8 cellular contexts compared by ENCODE assay signal in the genomic region with DNA sequence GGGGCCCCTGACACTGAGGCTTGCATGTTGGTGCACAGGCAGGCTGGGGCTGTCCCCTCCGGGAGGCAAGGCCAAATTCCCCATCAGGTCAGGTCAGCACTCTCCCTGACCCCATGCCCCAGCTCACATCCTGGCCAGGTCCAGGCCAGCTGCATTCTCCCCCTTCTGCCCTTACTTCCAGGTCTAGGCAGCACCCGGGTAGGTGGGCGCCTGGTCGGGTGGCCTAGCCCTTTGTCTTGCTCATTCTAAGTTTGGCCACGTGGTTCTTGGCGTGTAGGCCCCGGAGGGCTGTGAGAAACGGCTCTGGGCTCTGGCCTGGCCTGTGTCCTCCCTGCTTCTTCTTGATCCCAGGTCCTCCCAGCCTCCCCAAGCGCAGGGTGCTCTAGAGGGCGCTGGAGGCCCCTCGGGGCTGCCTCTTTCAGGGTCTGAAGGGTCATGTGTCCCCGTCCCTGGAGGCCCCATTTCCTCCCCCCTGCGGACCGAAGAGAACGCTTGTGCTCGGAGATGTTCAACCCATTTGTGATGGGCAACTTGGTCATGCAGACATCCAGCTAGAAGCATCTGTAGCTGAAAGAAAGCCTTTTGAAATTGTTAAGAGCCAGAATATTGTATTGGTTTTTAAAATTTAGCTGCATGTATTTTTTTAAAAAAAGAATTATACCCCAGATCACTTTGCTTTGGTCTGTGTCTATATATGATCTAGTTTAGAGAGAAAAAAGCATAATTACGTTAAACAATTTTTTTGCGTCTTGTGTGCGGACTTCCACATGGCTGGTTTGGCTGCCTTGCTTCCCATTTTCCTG. TPM values are rescaled to one million over a fixed set of nuclear protein-coding genes. Genes with fewer than 3 reads are reported as not detected.
DNase-seq lines count a peak whose midpoint lies in the region; ATAC-seq and TF ChIP-seq lines count a peak whose summit lies in the region.

No MANE protein-coding gene starts in this region.

- DNase-seq in GM20000 (ENCODE audit: low spot score) (peak; percentile 76), amniotic epithelial cell (ENCODE audit: low read depth) (peak; percentile 69), islet precursor cell (peak; percentile 88), KG1 (lab: John Stamatoyannopoulos, UW) (no peak), mesenteric fat pad (ENCODE audit: low spot score) (no peak)

- H3K27ac ChIP-seq in ACC112 (ENCODE audit: low read depth, low read length) (peak overlapping the region; percentile 61), temporal lobe (ENCODE audit: low read depth, low read length) (peak overlapping the region; percentile 50)

- peak; percentile 10 for TF ChIP-seq CTCF in GM20000 (IDR thresholded peaks at IDR 0.05; ENCODE audit: extremely low read depth, missing control alignments)

- H3K4me1 ChIP-seq in ACC112 (ENCODE audit: control insufficient read depth, insufficient read depth, low read length, unreplicated experiment), result peaks cover 53% of the 10 kb centered on the region

- H2AFZ ChIP-seq in ACC112 (ENCODE audit: low read length, unreplicated experiment), result no peak overlapping the region

- H3K27me3 ChIP-seq in ACC112 (ENCODE audit: insufficient read depth, low read length), result no peaks in the 10 kb centered on the region

- H3K36me3 ChIP-seq in ACC112 (ENCODE audit: insufficient read depth, low read length), result no peaks in the 10 kb centered on the region

- ATAC-seq in HG03460 (IDR thresholded peaks at IDR 0.05; ENCODE audit: unreplicated experiment), result no peak

- H3K4me3 ChIP-seq in ACC112 (ENCODE audit: low read depth, low read length), result peak overlapping the region; percentile 84

- H3K79me2 ChIP-seq in ACC112 (ENCODE audit: control insufficient read depth, insufficient read depth, low read length, unreplicated experiment), result peaks cover 58% of the 10 kb centered on the region

RNA-seq across cellular contexts. Expression of gene BAHCC1, which starts 6.7 kb away (rescaled TPM):
- 16.7 TPM for total RNA-seq in temporal lobe
- 11.0 TPM for total RNA-seq in mesenteric fat pad

Comparison
In these comparisons a context has a peak if more than half of its experiments do, and no peak if none do; other contexts are left out.
1. DNase-seq: peak in GM20000 (single experiment), amniotic epithelial cell (single experiment) and islet precursor cell (single experiment); none in KG1 (single experiment) and mesenteric fat pad (single experiment).